Comparison of ENCODE assay signal across 20 cellular contexts in the genomic region with DNA sequence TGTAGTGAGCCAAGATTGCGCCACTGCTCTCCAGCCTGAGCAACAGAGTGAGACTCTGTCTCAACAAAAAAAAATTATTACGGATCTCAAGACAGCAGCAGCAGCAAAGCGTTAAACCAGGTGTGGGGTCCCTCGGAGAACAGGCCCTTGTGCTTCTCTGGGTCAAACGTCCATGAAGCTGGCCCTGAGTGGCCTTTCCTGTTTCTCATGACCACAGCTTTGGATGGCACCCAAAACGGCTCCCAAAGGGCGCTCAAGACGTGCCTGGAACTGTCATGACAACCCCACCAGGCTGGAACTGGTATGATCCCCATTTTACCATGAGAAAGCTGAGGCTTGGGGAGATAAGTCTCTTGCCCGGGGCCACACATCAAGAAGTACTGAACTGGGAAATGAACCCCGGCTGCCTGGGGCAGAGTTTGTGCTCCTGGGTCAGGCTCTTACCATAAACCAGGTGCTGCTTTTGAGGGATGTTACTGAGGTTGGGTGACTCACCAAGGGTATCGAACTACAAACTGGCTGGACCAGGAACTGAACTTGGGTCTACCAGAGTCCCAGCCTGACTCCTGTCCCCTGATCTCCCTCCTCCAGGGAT. TPM values are rescaled to one million over a fixed set of nuclear protein-coding genes. Genes with fewer than 3 reads are reported as not detected.
"Had no signal": no experiment of that assay in that cellular context is flagged by ENCODE, and none has a peak within 500 bp of the region (broad histone marks: within the 10 kb centered on the region; RNA-seq: fewer than 3 reads in every experiment).

No MANE protein-coding gene starts in this region.

- DNase-seq: activated CD4-positive, alpha-beta memory T cell treated with anti-CD3 and anti-CD28 coated beads, Interleukin-2, amount 10 ng/mL, durations not matched to agents 7 days and 5 days; activated CD8-positive, alpha-beta memory T cell treated with anti-CD3 and anti-CD28 coated beads, Interleukin-2, amount 50 U/mL, for 4 hours; activated gamma-delta T cell treated with Interleukin-2 at 50 U/mL for 16 hours; activated naive CD8-positive, alpha-beta T cell treated with anti-CD3 and anti-CD28 coated beads for 36 hours; activated T-cell treated with anti-CD3 and anti-CD28 coated beads, Interleukin-2, amount 50 U/mL, for 72 hours; caudate nucleus; colonic mucosa; effector CD4-positive, alpha-beta T cell; left colon; natural killer cell; stimulated activated CD4-positive, alpha-beta T cell treated with anti-CD3 and anti-CD28 coated beads, Interleukin-2, amount 100 ng/mL, for 24 hours; T-helper 1 cell; testis had no signal

- H3K27me3 ChIP-seq: ascending aorta, colonic mucosa, testis had no signal

- H3K4me3 ChIP-seq: ascending aorta, colonic mucosa, testis had no signal

- H3K27ac ChIP-seq: colonic mucosa, VCaP had no signal

- ATAC-seq: activated T-cell treated with anti-CD3 and anti-CD28 coated beads, Interleukin-2, amount 50 U/mL, for 72 hours; left colon; natural killer cell; sciatic nerve had no signal

- H3K4me1 ChIP-seq: colonic mucosa had no signal

- H3K36me3 ChIP-seq: colonic mucosa had no signal

- H3K9me3 ChIP-seq: ascending aorta, colonic mucosa, testis had no signal

RNA-seq across cellular contexts. Expression of a gene that starts 16.6 kb away (rescaled TPM):
- total RNA-seq: activated naive CD8-positive, alpha-beta T cell treated with anti-CD3 and anti-CD28 coated beads for 36 hours; activated T-cell treated with anti-CD3 and anti-CD28 coated beads, Interleukin-2, amount 50 U/mL, for 72 hours; ascending aorta; mucosa of gallbladder; posterior vena cava; sciatic nerve; ureter had no signal
- polyA plus RNA-seq: endothelial cell of umbilical vein had no signal
